Comparison of ENCODE assay signal across 35 cellular contexts in the genomic region with DNA sequence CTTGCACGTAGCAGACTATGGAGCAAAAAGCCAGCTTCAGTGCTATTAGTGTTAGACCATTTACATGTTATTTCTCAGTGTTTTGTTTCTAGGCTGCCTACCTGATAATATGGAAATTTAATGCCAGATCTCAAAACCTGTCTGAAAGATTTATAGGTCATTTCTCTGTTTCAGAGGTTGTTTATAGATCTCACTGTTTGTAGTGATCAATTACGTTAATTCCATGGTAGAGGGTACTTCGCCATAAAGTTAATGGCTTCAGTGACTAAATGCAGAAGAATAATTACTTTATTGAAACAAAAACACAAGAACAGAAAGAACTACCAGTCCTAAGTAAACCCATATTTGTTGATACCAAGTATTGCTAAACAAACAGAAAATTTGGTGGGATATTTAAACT.
"Had no signal": no experiment of that assay in that cellular context is flagged by ENCODE, and none has a peak within 500 bp of the region (broad histone marks: within the 10 kb centered on the region; RNA-seq: fewer than 3 reads in every experiment).

No MANE protein-coding gene starts in this region.

- H3K4me1 Mint-ChIP-seq: activated CD4-positive, alpha-beta T cell treated with anti-CD3 and anti-CD28 coated beads, Interleukin-2, amount 10 ng/mL, durations not matched to agents 24 days and 14 days; activated naive CD4-positive, alpha-beta T cell treated with anti-CD3 and anti-CD28 coated beads, Interleukin-2, amount 10 ng/mL, durations not matched to agents 7 days and 5 days; activated naive CD4-positive, alpha-beta T cell treated with anti-CD3 and anti-CD28 coated beads, Interleukin-2, amount 50 U/mL, for 24 hours; activated naive CD8-positive, alpha-beta T cell treated with anti-CD3 and anti-CD28 coated beads, Interleukin-2, amount 10 ng/mL, durations not matched to agents 7 days and 5 days; activated naive CD8-positive, alpha-beta T cell treated with anti-CD3 and anti-CD28 coated beads, Interleukin-2, amount 50 U/mL, for 24 hours; brain; central memory CD8-positive, alpha-beta T cell had no signal

- H3K27ac ChIP-seq: ascending aorta, cardiac muscle cell, VCaP had no signal

- H3K9me3 ChIP-seq: ascending aorta had no signal

- H3K36me3 ChIP-seq: ascending aorta, cardiac muscle cell had no signal

- DNase-seq: activated B cell treated with CpG ODN at 0.5 μM for 24 hours; activated CD4-positive, alpha-beta memory T cell treated with anti-CD3 and anti-CD28 coated beads for 36 hours; activated CD4-positive, alpha-beta T cell treated with anti-CD3 and anti-CD28 coated beads for 4 hours; activated CD4-positive, alpha-beta T cell treated with anti-CD3 and anti-CD28 coated beads, Interleukin-2, amount 10 ng/mL, durations not matched to agents 24 days and 14 days; activated CD4-positive, alpha-beta T cell treated with anti-CD3 and anti-CD28 coated beads, Interleukin-2, amount 50 U/mL, for 1 hour; activated CD4-positive, alpha-beta T cell treated with anti-CD3 and anti-CD28 coated beads, Interleukin-2, amount 50 U/mL, for 4 hours; activated CD4-positive, CD25-positive, alpha-beta regulatory T cell treated with anti-CD3 and anti-CD28 coated beads, Interleukin-2, amount 50 U/mL, for 72 hours; activated CD8-positive, alpha-beta memory T cell treated with anti-CD3 and anti-CD28 coated beads, Interleukin-2, amount 50 U/mL, for 4 hours; activated CD8-positive, alpha-beta T cell treated with anti-CD3 and anti-CD28 coated beads for 36 hours; activated effector memory CD4-positive, alpha-beta T cell treated with Interleukin-2 at 50 U/mL for 16 hours; activated gamma-delta T cell; activated naive CD4-positive, alpha-beta T cell treated with anti-CD3 and anti-CD28 coated beads, Interleukin-2, amount 10 ng/mL, durations not matched to agents 7 days and 5 days; activated naive CD4-positive, alpha-beta T cell treated with Interleukin-2 at 50 U/mL for 16 hours; activated naive CD8-positive, alpha-beta T cell treated with anti-CD3 and anti-CD28 coated beads, Interleukin-2, amount 10 ng/mL, durations not matched to agents 7 days and 5 days; activated naive CD8-positive, alpha-beta T cell treated with anti-CD3 and anti-CD28 coated beads, Interleukin-2, amount 50 U/mL, for 24 hours; activated T-cell treated with anti-CD3 and anti-CD28 coated beads for 4 hours; activated T-cell treated with anti-CD3 and anti-CD28 coated beads, Interleukin-2, amount 50 U/mL, for 1 hour; activated T-cell treated with anti-CD3 and anti-CD28 coated beads, Interleukin-2, amount 50 U/mL, for 4 hours; activated T-cell treated with anti-CD3 and anti-CD28 coated beads, Interleukin-2, amount 50 U/mL, for 72 hours; amygdala; anterior cingulate cortex; caudate nucleus; cerebellar nuclear complex; T-helper 2 cell; T-helper 9 cell had no signal

- H3K27ac Mint-ChIP-seq: activated B cell treated with CpG ODN at 0.5 μM for 24 hours; activated CD4-positive, alpha-beta memory T cell treated with anti-CD3 and anti-CD28 coated beads for 36 hours; activated CD4-positive, alpha-beta T cell treated with anti-CD3 and anti-CD28 coated beads, Interleukin-2, amount 10 ng/mL, durations not matched to agents 24 days and 14 days; activated CD8-positive, alpha-beta T cell treated with anti-CD3 and anti-CD28 coated beads for 36 hours; activated naive CD4-positive, alpha-beta T cell treated with anti-CD3 and anti-CD28 coated beads, Interleukin-2, amount 10 ng/mL, durations not matched to agents 7 days and 5 days; activated naive CD4-positive, alpha-beta T cell treated with anti-CD3 and anti-CD28 coated beads, Interleukin-2, amount 50 U/mL, for 24 hours; activated naive CD8-positive, alpha-beta T cell; activated naive CD8-positive, alpha-beta T cell treated with anti-CD3 and anti-CD28 coated beads, Interleukin-2, amount 10 ng/mL, durations not matched to agents 7 days and 5 days; activated naive CD8-positive, alpha-beta T cell treated with anti-CD3 and anti-CD28 coated beads, Interleukin-2, amount 50 U/mL, for 24 hours; activated T-cell treated with anti-CD3 and anti-CD28 coated beads, Interleukin-2, amount 50 U/mL, for 72 hours; activated T-helper 1 cell treated with anti-CD3 and anti-CD28 coated beads, Interleukin-12 subunit alpha, Interleukin-12 subunit beta, Interleukin-2, Interleukin-4 antibody, amounts not matched to agents 30 ng/mL and 10 ng/mL and 1 ng/mL, durations not matched to agents 14 hours and 24 hours and 36 hours; activated T-helper 2 cell treated with anti-CD3 and anti-CD28 coated beads, Interferon-gamma antibody, Interleukin-2, Interleukin-4, amounts not matched to agents 10 μg/mL and 5 μg/mL and 100 μg/mL, durations not matched to agents 14 hours and 24 hours and 36 hours; brain; T-helper 2 cell treated with Interferon-gamma antibody and Interleukin-4, amounts not matched to agents 5 μg/mL and 100 μg/mL, for 36 hours had no signal

- ATAC-seq: activated CD8-positive, alpha-beta T cell treated with anti-CD3 and anti-CD28 coated beads for 36 hours; activated naive CD8-positive, alpha-beta T cell treated with anti-CD3 and anti-CD28 coated beads, Interleukin-2, amount 50 U/mL, for 24 hours; activated T-cell treated with anti-CD3 and anti-CD28 coated beads, Interleukin-2, amount 50 U/mL, for 4 hours; activated T-cell treated with anti-CD3 and anti-CD28 coated beads, Interleukin-2, amount 50 U/mL, for 72 hours had no signal

- H3K4me3 Mint-ChIP-seq: activated B cell treated with CpG ODN at 0.5 μM for 24 hours; activated CD4-positive, alpha-beta memory T cell treated with anti-CD3 and anti-CD28 coated beads for 36 hours; activated CD4-positive, alpha-beta T cell treated with anti-CD3 and anti-CD28 coated beads, Interleukin-2, amount 10 ng/mL, durations not matched to agents 24 days and 14 days; activated CD8-positive, alpha-beta T cell treated with anti-CD3 and anti-CD28 coated beads for 36 hours; activated naive CD4-positive, alpha-beta T cell treated with anti-CD3 and anti-CD28 coated beads, Interleukin-2, amount 10 ng/mL, durations not matched to agents 7 days and 5 days; activated naive CD4-positive, alpha-beta T cell treated with anti-CD3 and anti-CD28 coated beads, Interleukin-2, amount 50 U/mL, for 24 hours; activated naive CD8-positive, alpha-beta T cell; activated naive CD8-positive, alpha-beta T cell treated with anti-CD3 and anti-CD28 coated beads, Interleukin-2, amount 10 ng/mL, durations not matched to agents 7 days and 5 days; activated naive CD8-positive, alpha-beta T cell treated with anti-CD3 and anti-CD28 coated beads, Interleukin-2, amount 50 U/mL, for 24 hours; activated T-cell treated with anti-CD3 and anti-CD28 coated beads, Interleukin-2, amount 50 U/mL, for 4 hours; activated T-cell treated with anti-CD3 and anti-CD28 coated beads, Interleukin-2, amount 50 U/mL, for 72 hours; activated T-helper 1 cell treated with anti-CD3 and anti-CD28 coated beads, Interleukin-12 subunit alpha, Interleukin-12 subunit beta, Interleukin-2, Interleukin-4 antibody, amounts not matched to agents 30 ng/mL and 10 ng/mL and 1 ng/mL, durations not matched to agents 14 hours and 24 hours and 36 hours; brain; central memory CD8-positive, alpha-beta T cell; T-helper 2 cell treated with Interferon-gamma antibody and Interleukin-4, amounts not matched to agents 5 μg/mL and 100 μg/mL, for 36 hours had no signal

- H3K36me3 Mint-ChIP-seq: activated CD4-positive, alpha-beta memory T cell treated with anti-CD3 and anti-CD28 coated beads for 36 hours; activated naive CD4-positive, alpha-beta T cell treated with anti-CD3 and anti-CD28 coated beads, Interleukin-2, amount 10 ng/mL, durations not matched to agents 7 days and 5 days; activated naive CD4-positive, alpha-beta T cell treated with anti-CD3 and anti-CD28 coated beads, Interleukin-2, amount 50 U/mL, for 24 hours; activated naive CD8-positive, alpha-beta T cell; activated naive CD8-positive, alpha-beta T cell treated with anti-CD3 and anti-CD28 coated beads, Interleukin-2, amount 10 ng/mL, durations not matched to agents 7 days and 5 days; brain had no signal

- H3K4me3 ChIP-seq: ascending aorta, cardiac muscle cell had no signal

- H3K27me3 Mint-ChIP-seq: activated B cell treated with CpG ODN at 0.5 μM for 24 hours; activated CD4-positive, alpha-beta memory T cell treated with anti-CD3 and anti-CD28 coated beads for 36 hours; activated CD4-positive, alpha-beta T cell treated with anti-CD3 and anti-CD28 coated beads, Interleukin-2, amount 10 ng/mL, durations not matched to agents 24 days and 14 days; activated CD8-positive, alpha-beta T cell treated with anti-CD3 and anti-CD28 coated beads for 36 hours; activated naive CD4-positive, alpha-beta T cell treated with anti-CD3 and anti-CD28 coated beads, Interleukin-2, amount 10 ng/mL, durations not matched to agents 7 days and 5 days; activated naive CD4-positive, alpha-beta T cell treated with anti-CD3 and anti-CD28 coated beads, Interleukin-2, amount 50 U/mL, for 24 hours; activated naive CD8-positive, alpha-beta T cell; activated naive CD8-positive, alpha-beta T cell treated with anti-CD3 and anti-CD28 coated beads, Interleukin-2, amount 10 ng/mL, durations not matched to agents 7 days and 5 days; activated naive CD8-positive, alpha-beta T cell treated with anti-CD3 and anti-CD28 coated beads, Interleukin-2, amount 50 U/mL, for 24 hours; brain; central memory CD8-positive, alpha-beta T cell had no signal

- H3K9me3 Mint-ChIP-seq: activated B cell treated with CpG ODN at 0.5 μM for 24 hours; activated CD4-positive, alpha-beta memory T cell treated with anti-CD3 and anti-CD28 coated beads for 36 hours; activated CD4-positive, alpha-beta T cell treated with anti-CD3 and anti-CD28 coated beads, Interleukin-2, amount 10 ng/mL, durations not matched to agents 24 days and 14 days; activated CD8-positive, alpha-beta T cell treated with anti-CD3 and anti-CD28 coated beads for 36 hours; activated naive CD4-positive, alpha-beta T cell treated with anti-CD3 and anti-CD28 coated beads, Interleukin-2, amount 50 U/mL, for 24 hours; activated naive CD8-positive, alpha-beta T cell treated with anti-CD3 and anti-CD28 coated beads, Interleukin-2, amount 10 ng/mL, durations not matched to agents 7 days and 5 days; T-helper 2 cell treated with Interferon-gamma antibody and Interleukin-4, amounts not matched to agents 5 μg/mL and 100 μg/mL, for 36 hours had no signal

- H3K27me3 ChIP-seq: ascending aorta, cardiac muscle cell had no signal

- H3K4me1 ChIP-seq: ascending aorta had no signal
